1 cellular context compared by ENCODE assay signal in genomic region chr7:29865526-29865925, GRCh38.
TF ChIP-seq lines count a peak whose summit lies in the region.

No MANE protein-coding gene starts in this region.

TF ChIP-seq in SK-N-SH, 30 proteins besides CTCF, POLR2A, EP300 and RAD21 (continued from another document):
- TF ChIP-seq SIN3A (IDR thresholded peaks at IDR 0.05; ENCODE audit: borderline replicate concordance, low read depth, low read length) = no peak
- TF ChIP-seq ZBTB33 (IDR thresholded peaks at IDR 0.05; ENCODE audit: borderline replicate concordance, low read depth) = no peak
- no peak for TF ChIP-seq PBX3 (IDR thresholded peaks at IDR 0.05)
TF ChIP-seq in SK-N-SH: peak in this region for 2.
